9 cellular contexts compared by ENCODE assay signal in genomic region chr12:56078931-56079728, GRCh38. TPM values are rescaled to one million over a fixed set of nuclear protein-coding genes. Genes with fewer than 3 reads are reported as not detected.
DNase-seq lines count a peak whose midpoint lies in the region; ATAC-seq, FAIRE-seq and TF ChIP-seq lines count a peak whose summit lies in the region.
"Had no signal": no experiment of that assay in that cellular context is flagged by ENCODE, and none has a peak within 500 bp of the region (broad histone marks: within the 10 kb centered on the region; RNA-seq: fewer than 3 reads in every experiment).

No MANE protein-coding gene starts in this region.

- FAIRE-seq in K562 (lab: Jason Lieb, UNC): no peak
- FAIRE-seq: endometrium had no signal

- TF ChIP-seq EP300 in K562 (IDR thresholded peaks at IDR 0.05; ENCODE audit: low read length): no peak

- TF ChIP-seq RAD21 in K562 (CRISPR knock-in tag; conservative IDR thresholded peaks at IDR 0.05 in 1 of 2, IDR thresholded peaks at IDR 0.05 in 1 of 2): peak in 1 of 2 experiments; percentile 26; a peak in 1 of 4 replicates

- intact Hi-C loops in K562 (cut with micrococcal nuclease): no loop called here

- TF ChIP-seq POLR2A in NB4 (IDR thresholded peaks at IDR 0.05; ENCODE audit: extremely low read depth, insufficient read length) (no peak), K562 (conservative IDR thresholded peaks at IDR 0.05) (no peak)

- H3K36me3 ChIP-seq in K562 (ENCODE audit: control insufficient read depth, insufficient read depth, low read length): no peaks in the 10 kb centered on the region

- H3K27me3 ChIP-seq in K562 (ENCODE audit: control insufficient read depth in 2 of 2, insufficient read depth in 2 of 2, low read length in 2 of 2): no peaks in the 10 kb centered on the region

- no TSS peak for BruUV-seq in K562 (replicated peaks; lab: Mats Ljungman, UMichigan)

- TF ChIP-seq CTCF in NB4 (IDR thresholded peaks at IDR 0.05; ENCODE audit: low read depth, low read length) (peak; percentile 78), K562 (IDR thresholded peaks at IDR 0.05 in 2 of 3, conservative IDR thresholded peaks at IDR 0.05 in 1 of 3; ENCODE audit: insufficient read depth in 2 of 3, low read depth in 1 of 3, low read length in 3 of 3) (peak; percentile 64 to 67 (median 65))

- H3K4me3 ChIP-seq in NB4 (ENCODE audit: low read depth, low read length): peak overlapping the region; percentile 57
- H3K4me3 ChIP-seq in K562: peak overlapping the region; percentile 51

- H4K20me1 ChIP-seq in K562 (replicated peaks; ENCODE audit: control insufficient read depth, insufficient read depth, low read length): no peaks in the 10 kb centered on the region

- no peaks in the 10 kb centered on the region for H3K9me3 ChIP-seq in K562 (replicated peaks; ENCODE audit: control insufficient read depth, insufficient read depth, low read depth, low read length)

- POLR2A ChIA-PET in K562 (lab: Yijun Ruan, JAX): interaction anchor here (0.5 to 1.8 kb wide), 8 partner anchors 9 to 79 kb away, joined by 3 to 5 read pairs (median 3); partner anchors contain the start of genes MYL6 and ZC3H10

- 13% methylated on average over 45 of the region's 50 CpGs for WGBS in K562 (ENCODE audit: insufficient coverage, low coverage, missing lambda C conversion rate)

- in situ Hi-C loops in K562 (cut with MboI): no loop called here

- no peaks in the 10 kb centered on the region for H3K79me2 ChIP-seq in K562 (ENCODE audit: control insufficient read depth, insufficient read depth, low read length)

- peak; percentile 36 for DNase-seq in CMK (ENCODE audit: low read depth)
- DNase-seq in NB4 (ENCODE audit: low read depth): peak; percentile 86
- peak; percentile 48 for DNase-seq in T-helper 9 cell
- DNase-seq in K562 (ENCODE audit: extremely low read depth in 1 of 4, low spot score in 3 of 4): peak; percentile 73 to 88 (median 85)
- peak in 50 of 51 donors; percentile 16 to 92 (median 72) for DNase-seq in hypothalamus (lab: John Stamatoyannopoulos, UW)
- peak; percentile 87 for DNase-seq in putamen (ENCODE audit: low spot score)

- peaks cover 31 to 40% of the 10 kb centered on the region in 2 experiments for H3K4me1 ChIP-seq in K562 (replicated peaks in 1 of 2; ENCODE audit: control insufficient read depth in 2 of 2, insufficient read depth in 2 of 2, low read length in 2 of 2)

- CTCF ChIA-PET in K562 (lab: Yijun Ruan, JAX; ENCODE audit: low intra/inter-chr PET ratio): interaction anchor here (0.6 kb wide), 1 partner anchor 31 kb away, joined by 4 read pairs; no protein-coding TSS in a partner anchor

- H3K9ac ChIP-seq in K562 (ENCODE audit: insufficient read depth in 1 of 2, low read depth in 2 of 2, low read length in 2 of 2): peak overlapping the region; percentile 46 to 90

- ATAC-seq in GM21447 (IDR thresholded peaks at IDR 0.05; ENCODE audit: unreplicated experiment) (peak; percentile 73), K562 (peak; percentile 84), HG03457 (IDR thresholded peaks at IDR 0.05; ENCODE audit: unreplicated experiment) (no peak)

- peak overlapping the region; percentile 89 for H3K4me2 ChIP-seq in K562 (ENCODE audit: insufficient read depth, low read length)

- H2AFZ ChIP-seq in K562 (ENCODE audit: low read depth, low read length): peak overlapping the region; percentile 84

- H3K9me1 ChIP-seq in K562 (ENCODE audit: control insufficient read depth, insufficient read depth, low read length): no peaks in the 10 kb centered on the region

- H3K27ac ChIP-seq in K562 (ENCODE audit: extremely low read depth, low read depth, low read length): no peak overlapping the region

RNA-seq across cellular contexts. Expression of gene ERBB3, which starts 0.8 kb away (rescaled TPM):
- total RNA-seq in K562 (2011; cell fraction: chromatin; rRNA removed; ENCODE audit: low replicate concordance): 26.3 and 40.1 TPM in 2 replicates
- total RNA-seq in K562 (2011; cell fraction: nucleolus; rRNA removed): 15.7 and 18.8 TPM in 2 replicates
- 18.2 and 30.1 TPM in 2 replicates for total RNA-seq in K562 (2011; cell fraction: nucleoplasm; rRNA removed)
- 3.6 and 4.2 TPM in 2 replicates for total RNA-seq in K562 (2014; rRNA removed)
- 2.6 and 3.1 TPM in 2 replicates for total RNA-seq in K562 (2014; rRNA removed; fragmentation: Illumina TruSeq; extraction: Trizol)
- total RNA-seq in K562 (2015; rRNA removed; fragmentation: Illumina TruSeq; extraction: Trizol): 2.0 and 2.6 TPM in 2 replicates
- 5.1 and 5.5 TPM in 2 replicates for total RNA-seq in K562 (2021)
- 5.3 and 12.2 TPM in 2 replicates for polyA plus RNA-seq in K562 (2011; rRNA removed)
- polyA plus RNA-seq in K562 (2011; cell fraction: cytosol; rRNA removed): 2.8 and 9.7 TPM in 2 replicates
- polyA plus RNA-seq in K562 (2011; cell fraction: nucleus; rRNA removed): 5.9 and 15.1 TPM in 2 replicates
- 2.7 and 9.2 TPM in 2 replicates for polyA plus RNA-seq in K562 (2012)
- 4.0 and 5.4 TPM in 2 replicates for polyA plus RNA-seq in K562 (2014; fragmentation: Illumina TruSeq; extraction: Trizol)
- 1 to 10 TPM; 1.5 to 1.8 TPM for polyA plus RNA-seq in K562 (2014; fragmentation: Nextera tagmentation; extraction: Ambion mirVana)
- polyA plus RNA-seq in K562 (2014; rRNA removed): 3.8 and 7.4 TPM in 2 replicates
- 9.6 and 21.6 TPM in 2 replicates for polyA minus RNA-seq in K562 (2011; rRNA and poly(A)+ RNA removed)
- 5.8 and 11.6 TPM in 2 replicates for polyA minus RNA-seq in K562 (2011; cell fraction: cytosol; rRNA and poly(A)+ RNA removed)
- polyA minus RNA-seq in K562 (2011; cell fraction: nucleus; rRNA and poly(A)+ RNA removed): 6.5 and 19.8 TPM in 2 replicates

RNA-seq across cellular contexts. Expression of gene PA2G4, which starts 25.2 kb away (rescaled TPM):
- total RNA-seq in K562 (2011; cell fraction: chromatin; rRNA removed; ENCODE audit: low replicate concordance): 443 and 498 TPM in 2 replicates
- total RNA-seq in K562 (2011; cell fraction: nucleolus; rRNA removed): 275 and 278 TPM in 2 replicates
- total RNA-seq in K562 (2011; cell fraction: nucleoplasm; rRNA removed): 263 and 304 TPM in 2 replicates
- total RNA-seq in K562 (2014; rRNA removed): 740 and 811 TPM in 2 replicates
- total RNA-seq in K562 (2014; rRNA removed; fragmentation: Illumina TruSeq; extraction: Trizol): 547 and 561 TPM in 2 replicates
- 712 TPM in 2 replicates for total RNA-seq in K562 (2015; rRNA removed; fragmentation: Illumina TruSeq; extraction: Trizol)
- total RNA-seq in K562 (2021): 463 and 470 TPM in 2 replicates
- polyA plus RNA-seq in K562 (2011; rRNA removed): 650 and 925 TPM in 2 replicates
- polyA plus RNA-seq in K562 (2011; cell fraction: cytosol; rRNA removed): 274 and 376 TPM in 2 replicates
- polyA plus RNA-seq in K562 (2011; cell fraction: nucleus; rRNA removed): 287 and 371 TPM in 2 replicates
- 289 and 533 TPM in 2 replicates for polyA plus RNA-seq in K562 (2012)
- 777 and 884 TPM in 2 replicates for polyA plus RNA-seq in K562 (2014; fragmentation: Illumina TruSeq; extraction: Trizol)
- 100 to 1,000 TPM; 230 to 303 TPM for polyA plus RNA-seq in K562 (2014; fragmentation: Nextera tagmentation; extraction: Ambion mirVana)
- polyA plus RNA-seq in K562 (2014; rRNA removed): 637 and 638 TPM in 2 replicates
- polyA minus RNA-seq in K562 (2011; rRNA and poly(A)+ RNA removed): 622 and 730 TPM in 2 replicates
- polyA minus RNA-seq in K562 (2011; cell fraction: cytosol; rRNA and poly(A)+ RNA removed): 223 and 281 TPM in 2 replicates
- 90.7 and 174 TPM in 2 replicates for polyA minus RNA-seq in K562 (2011; cell fraction: nucleus; rRNA and poly(A)+ RNA removed)

RNA-seq across cellular contexts. Expression of gene RPL41, which starts 37.3 kb away (rescaled TPM):
- 471 and 502 TPM in 2 replicates for total RNA-seq in K562 (2011; cell fraction: chromatin; rRNA removed; ENCODE audit: low replicate concordance)
- 714 and 769 TPM in 2 replicates for total RNA-seq in K562 (2011; cell fraction: nucleolus; rRNA removed)
- total RNA-seq in K562 (2011; cell fraction: nucleoplasm; rRNA removed): 1,389 and 2,616 TPM in 2 replicates
- total RNA-seq in K562 (2014; rRNA removed) (4,680 and 5,042 TPM in 2 replicates), K562 (2014; rRNA removed; fragmentation: Illumina TruSeq; extraction: Trizol) (4,828 and 4,834 TPM in 2 replicates), K562 (2015; rRNA removed; fragmentation: Illumina TruSeq; extraction: Trizol) (4,355 and 4,529 TPM in 2 replicates), K562 (2021) (3,403 and 3,805 TPM in 2 replicates)
- polyA plus RNA-seq in K562 (2011; rRNA removed) (9,327 and 10,494 TPM in 2 replicates), K562 (2014; fragmentation: Illumina TruSeq; extraction: Trizol) (5,551 and 5,604 TPM in 2 replicates), K562 (2014; fragmentation: Nextera tagmentation; extraction: Ambion mirVana) (over 10,000 TPM; 10,697 to 11,276 TPM), K562 (2014; rRNA removed) (6,115 and 7,868 TPM in 2 replicates)
- 7,179 and 13,806 TPM in 2 replicates for polyA plus RNA-seq in K562 (2011; cell fraction: cytosol; rRNA removed)
- polyA plus RNA-seq in K562 (2011; cell fraction: nucleus; rRNA removed): 2,948 and 5,202 TPM in 2 replicates
- polyA plus RNA-seq in K562 (2012): 7,782 and 11,481 TPM in 2 replicates
- polyA minus RNA-seq in K562 (2011; rRNA and poly(A)+ RNA removed): 1,996 and 2,558 TPM in 2 replicates
- 912 and 1,093 TPM in 2 replicates for polyA minus RNA-seq in K562 (2011; cell fraction: cytosol; rRNA and poly(A)+ RNA removed)
- 197 and 533 TPM in 2 replicates for polyA minus RNA-seq in K562 (2011; cell fraction: nucleus; rRNA and poly(A)+ RNA removed)

RNA-seq across cellular contexts. Expression of gene RPS26, which starts 37.4 kb away (rescaled TPM):
- 81.1 and 108 TPM in 2 replicates for total RNA-seq in K562 (2011; cell fraction: chromatin; rRNA removed; ENCODE audit: low replicate concordance)
- 111 and 126 TPM in 2 replicates for total RNA-seq in K562 (2011; cell fraction: nucleolus; rRNA removed)
- total RNA-seq in K562 (2011; cell fraction: nucleoplasm; rRNA removed): 132 and 142 TPM in 2 replicates
- total RNA-seq in K562 (2014; rRNA removed) (352 and 493 TPM in 2 replicates), K562 (2014; rRNA removed; fragmentation: Illumina TruSeq; extraction: Trizol) (788 and 907 TPM in 2 replicates), K562 (2015; rRNA removed; fragmentation: Illumina TruSeq; extraction: Trizol) (746 and 852 TPM in 2 replicates), K562 (2021) (59.8 and 70.2 TPM in 2 replicates)
- polyA plus RNA-seq in K562 (2011; rRNA removed) (376 and 443 TPM in 2 replicates), K562 (2014; fragmentation: Illumina TruSeq; extraction: Trizol) (658 and 1,033 TPM in 2 replicates), K562 (2014; fragmentation: Nextera tagmentation; extraction: Ambion mirVana) (1,000 to 10,000 TPM; 1,319 to 1,589 TPM), K562 (2014; rRNA removed) (403 and 523 TPM in 2 replicates)
- polyA plus RNA-seq in K562 (2011; cell fraction: cytosol; rRNA removed): 954 and 1,184 TPM in 2 replicates
- 224 and 243 TPM in 2 replicates for polyA plus RNA-seq in K562 (2011; cell fraction: nucleus; rRNA removed)
- polyA plus RNA-seq in K562 (2012): 372 and 548 TPM in 2 replicates
- 556 and 722 TPM in 2 replicates for polyA minus RNA-seq in K562 (2011; rRNA and poly(A)+ RNA removed)
- polyA minus RNA-seq in K562 (2011; cell fraction: cytosol; rRNA and poly(A)+ RNA removed): 78.1 and 105 TPM in 2 replicates
- 51.7 and 82.0 TPM in 2 replicates for polyA minus RNA-seq in K562 (2011; cell fraction: nucleus; rRNA and poly(A)+ RNA removed)

RNA-seq across cellular contexts. Expression of gene ZC3H10, which starts 38.9 kb away (rescaled TPM):
- total RNA-seq in K562 (2011; cell fraction: chromatin; rRNA removed; ENCODE audit: low replicate concordance): 9.2 and 15.6 TPM in 2 replicates
- total RNA-seq in K562 (2011; cell fraction: nucleolus; rRNA removed): 12.5 and 14.0 TPM in 2 replicates
- total RNA-seq in K562 (2011; cell fraction: nucleoplasm; rRNA removed): 16.0 and 23.7 TPM in 2 replicates
- total RNA-seq in K562 (2014; rRNA removed) (2.2 and 2.3 TPM in 2 replicates), K562 (2014; rRNA removed; fragmentation: Illumina TruSeq; extraction: Trizol) (2.4 and 2.7 TPM in 2 replicates), K562 (2015; rRNA removed; fragmentation: Illumina TruSeq; extraction: Trizol) (3.0 and 3.8 TPM in 2 replicates), K562 (2021) (3.3 and 4.1 TPM in 2 replicates)
- polyA plus RNA-seq in K562 (2011; rRNA removed) (1.0 and 1.1 TPM in 2 replicates), K562 (2014; fragmentation: Illumina TruSeq; extraction: Trizol) (1.6 and 1.9 TPM in 2 replicates), K562 (2014; fragmentation: Nextera tagmentation; extraction: Ambion mirVana) (under 1 TPM; 0.31 to 0.46 TPM), K562 (2014; rRNA removed) (1.4 and 1.7 TPM in 2 replicates)
- polyA plus RNA-seq in K562 (2011; cell fraction: cytosol; rRNA removed): 1.1 and 1.5 TPM in 2 replicates
- 3.3 and 4.3 TPM in 2 replicates for polyA plus RNA-seq in K562 (2011; cell fraction: nucleus; rRNA removed)
- polyA plus RNA-seq in K562 (2012): 1.9 and 2.8 TPM in 2 replicates
- 5.3 and 6.2 TPM in 2 replicates for polyA minus RNA-seq in K562 (2011; rRNA and poly(A)+ RNA removed)
- polyA minus RNA-seq in K562 (2011; cell fraction: cytosol; rRNA and poly(A)+ RNA removed): 0.95 and 1.5 TPM in 2 replicates
- 9.2 and 17.8 TPM in 2 replicates for polyA minus RNA-seq in K562 (2011; cell fraction: nucleus; rRNA and poly(A)+ RNA removed)

Comparison
In these comparisons a context has a peak if more than half of its experiments do, and no peak if none do; other contexts are left out.
1. DNase-seq: peak in every context shown above with its lines; median percentile 87 in putamen; 86 in NB4; 85 in K562; 72 in hypothalamus; 48 in T-helper 9 cell; 36 in CMK.